Comparison of ENCODE assay signal across 8 cellular contexts in genomic region chr5:16456103-16456832, GRCh38. TPM values are rescaled to one million over a fixed set of nuclear protein-coding genes. Genes with fewer than 3 reads are reported as not detected.
A peak's percentile ranks its signal among the peaks of the same experiment; 100 is the strongest.
DNase-seq lines count a peak whose midpoint lies in the region; ATAC-seq and TF ChIP-seq lines count a peak whose summit lies in the region.

No MANE protein-coding gene starts in this region.

- H3K4me3 ChIP-seq in Caco-2 (ENCODE audit: low read depth, low read length) (no peak overlapping the region), esophagus squamous epithelium (no peak overlapping the region)

- peak overlapping the region in 2 of 4 donors; percentile 21 to 30 for H3K27ac ChIP-seq in esophagus squamous epithelium

- H3K4me1 ChIP-seq in Caco-2 (no peaks in the 10 kb centered on the region), esophagus squamous epithelium (peaks cover 0 to 55% (median 7%) of the 10 kb centered on the region in 3 donors)

- peaks cover 23% of the 10 kb centered on the region for H3K4me1 Mint-ChIP-seq in Caco-2 (ENCODE audit: low read depth, unreplicated experiment)
- H3K4me1 Mint-ChIP-seq in activated B cell treated with CpG ODN at 0.5 μM for 24 hours = peaks cover 47% of the 10 kb centered on the region
- H3K4me1 Mint-ChIP-seq in naive thymus-derived CD8-positive, alpha-beta T cell = peaks cover 34 to 72% (median 66%) of the 10 kb centered on the region in 4 donors

- H3K36me3 ChIP-seq in Caco-2 (ENCODE audit: control insufficient read depth, insufficient read depth, low read length) (peaks cover 2% of the 10 kb centered on the region), esophagus squamous epithelium (peaks cover 7 to 97% (median 18%) of the 10 kb centered on the region in 3 donors)

- TF ChIP-seq CTCF in Caco-2 (IDR thresholded peaks at IDR 0.05; ENCODE audit: insufficient read depth in 1 of 2, low read depth in 1 of 2, low read length in 1 of 2, severe bottlenecking in 1 of 2, unreplicated experiment in 1 of 2) (peak; percentile 51 to 73), activated B cell treated with CpG ODN at 0.5 μM for 24 hours (IDR thresholded peaks at IDR 0.05) (peak; percentile 89), esophagus squamous epithelium (IDR thresholded peaks at IDR 0.05) (peak in 5 of 6 experiments; percentile 38 to 70 (median 61))

- H3K27me3 Mint-ChIP-seq in Caco-2 (ENCODE audit: insufficient read depth, unreplicated experiment) (no peaks in the 10 kb centered on the region), activated B cell treated with CpG ODN at 0.5 μM for 24 hours (no peaks in the 10 kb centered on the region)
- H3K27me3 Mint-ChIP-seq in naive thymus-derived CD8-positive, alpha-beta T cell = no peaks in the 10 kb centered on the region

- H3K9me3 Mint-ChIP-seq in Caco-2 (ENCODE audit: unreplicated experiment) (no peaks in the 10 kb centered on the region), activated B cell treated with CpG ODN at 0.5 μM for 24 hours (no peaks in the 10 kb centered on the region)
- no peaks in the 10 kb centered on the region for H3K9me3 Mint-ChIP-seq in naive thymus-derived CD8-positive, alpha-beta T cell

- H3K27me3 ChIP-seq in Caco-2 (replicated peaks; ENCODE audit: control insufficient read depth, insufficient read depth, low read length) = no peaks in the 10 kb centered on the region
- H3K27me3 ChIP-seq in esophagus squamous epithelium = no peaks in the 10 kb centered on the region

- ATAC-seq in GM19025 (IDR thresholded peaks at IDR 0.05; ENCODE audit: low read depth, unreplicated experiment) (peak; percentile 39), HG03175 (IDR thresholded peaks at IDR 0.05; ENCODE audit: unreplicated experiment) (peak; percentile 79), activated B cell treated with CpG ODN at 0.5 μM for 24 hours (ENCODE audit: low read depth) (peak; percentile 74)
- peak; percentile 76 to 80 for ATAC-seq in naive thymus-derived CD8-positive, alpha-beta T cell

- no TSS peak for BruUV-seq in Caco-2 (replicated peaks; lab: Mats Ljungman, UMichigan)

- no peak for TF ChIP-seq POLR2A in esophagus squamous epithelium (IDR thresholded peaks at IDR 0.05)

- POLR2A ChIA-PET in Caco-2 (lab: Charles Lee) (no interaction called here), activated B cell treated with CpG ODN at 0.5 μM for 24 hours (lab: Charles Lee) (interaction anchor here (0.6 to 0.9 kb wide), 2 partner anchors 9 to 159 kb away, joined by 3 to 4 read pairs; no protein-coding TSS in a partner anchor)
- POLR2A ChIA-PET in naive thymus-derived CD8-positive, alpha-beta T cell (lab: Charles Lee) = interaction anchor here (0.5 to 1.1 kb wide), 3 partner anchors 161 to 210 kb away, joined by 3 to 7 read pairs (median 3); no protein-coding TSS in a partner anchor

- H3K36me3 Mint-ChIP-seq in Caco-2 (ENCODE audit: insufficient read depth, unreplicated experiment) (peaks cover 78% of the 10 kb centered on the region), activated B cell treated with CpG ODN at 0.5 μM for 24 hours (ENCODE audit: low read depth) (peaks cover 84% of the 10 kb centered on the region)
- peaks cover 8 to 92% (median 27%) of the 10 kb centered on the region in 3 donors for H3K36me3 Mint-ChIP-seq in naive thymus-derived CD8-positive, alpha-beta T cell

- intact Hi-C loops in Caco-2 (cut with micrococcal nuclease; ENCODE audit: unreplicated experiment) = loop anchor here (1.0 to 10.0 kb wide), 3 partner anchors 124 to 296 kb away; no protein-coding TSS in a partner anchor
- intact Hi-C loops in activated B cell treated with CpG ODN at 0.5 μM for 24 hours (cut with micrococcal nuclease) = loop anchor here (1.0 kb wide), 1 partner anchor 9 kb away; the partner anchor contains the start of gene ZNF622
- intact Hi-C loops in esophagus squamous epithelium (cut with DNase I) = loop anchor here (10.0 kb wide), 1 partner anchor 291 kb away; no protein-coding TSS in a partner anchor

- no peaks in the 10 kb centered on the region for H3K9me3 ChIP-seq in Caco-2
- no peaks in the 10 kb centered on the region for H3K9me3 ChIP-seq in esophagus squamous epithelium

- CTCF ChIA-PET in Caco-2 (lab: Charles Lee) = interaction anchor here (0.6 to 4.0 kb wide), 10 partner anchors 9 to 760 kb away, joined by 3 to 51 read pairs (median 4); no protein-coding TSS in a partner anchor
- CTCF ChIA-PET in activated B cell treated with CpG ODN at 0.5 μM for 24 hours (lab: Charles Lee) = interaction anchor here (0.9 to 3.0 kb wide), 14 partner anchors 9 to 1350 kb away, joined by 3 to 23 read pairs (median 4); partner anchors contain the start of gene ZNF622

- 31 to 32% methylated on average over 4 of the region's 4 CpGs for WGBS in esophagus squamous epithelium, 2 donors

- H3K4me3 Mint-ChIP-seq in Caco-2 (ENCODE audit: unreplicated experiment) (no peak overlapping the region), activated B cell treated with CpG ODN at 0.5 μM for 24 hours (peak overlapping the region; percentile 67)
- H3K4me3 Mint-ChIP-seq in naive thymus-derived CD8-positive, alpha-beta T cell = peak overlapping the region; percentile 9 to 82 (median 61)

- H3K27ac Mint-ChIP-seq in Caco-2 (ENCODE audit: unreplicated experiment) (no peak overlapping the region), activated B cell treated with CpG ODN at 0.5 μM for 24 hours (peak overlapping the region; percentile 83)
- peak overlapping the region; percentile 1 to 88 (median 72) for H3K27ac Mint-ChIP-seq in naive thymus-derived CD8-positive, alpha-beta T cell

- peak in 1 of 2 experiments; percentile 60 for DNase-seq in Caco-2
- DNase-seq in NCI-H2196 treated with DMSO at 0.1 percent for 48 hours (lab: John Stamatoyannopoulos, UW; ENCODE audit: unreplicated experiment) = peak; percentile 18
- no peak for DNase-seq in activated B cell treated with CpG ODN at 0.5 μM for 24 hours
- no peak for DNase-seq in esophagus squamous epithelium (lab: John Stamatoyannopoulos, UW)
- peak in 5 of 10 donors; percentile 33 to 71 (median 71) for DNase-seq in naive thymus-derived CD8-positive, alpha-beta T cell
- DNase-seq in NCI-H187 treated with DMSO at 0.1 percent for 48 hours (lab: John Stamatoyannopoulos, UW) = no peak

RNA-seq across cellular contexts. Expression of gene ZNF622, which starts 9.3 kb away (rescaled TPM):
- total RNA-seq in Caco-2 (2022) = 40.8 and 46.0 TPM in 2 replicates
- total RNA-seq in activated B cell treated with CpG ODN at 0.5 μM for 24 hours = 35.5 and 39.5 TPM in 2 replicates
- 10 to 100 TPM; 19.5 to 35.2 (median 24.8) TPM for total RNA-seq in esophagus squamous epithelium
- total RNA-seq in naive thymus-derived CD8-positive, alpha-beta T cell = 10 to 100 TPM; 34.1 to 34.7 TPM
- polyA plus RNA-seq in naive thymus-derived CD8-positive, alpha-beta T cell = 10 to 100 TPM; 45.9 to 55.9 (median 48.4) TPM
